Comparison of ENCODE assay signal across 8 cellular contexts in genomic region chr6:26520840-26521484, GRCh38. TPM values are rescaled to one million over a fixed set of nuclear protein-coding genes. Genes with fewer than 3 reads are reported as not detected.
DNase-seq lines count a peak whose midpoint lies in the region; TF ChIP-seq lines count a peak whose summit lies in the region.

No MANE protein-coding gene starts in this region.

- H3K4me1 Mint-ChIP-seq in activated naive CD4-positive, alpha-beta T cell treated with anti-CD3 and anti-CD28 coated beads, Interleukin-2, amount 50 U/mL, for 24 hours = peaks cover 35% of the 10 kb centered on the region
- H3K4me1 Mint-ChIP-seq in glutamatergic neuron (ENCODE audit: low read depth, unreplicated experiment) = peaks cover 10% of the 10 kb centered on the region
- peaks cover 22% of the 10 kb centered on the region for H3K4me1 Mint-ChIP-seq in osteocyte (ENCODE audit: unreplicated experiment)

- H4K20me1 ChIP-seq in MM.1S (ENCODE audit: insufficient read depth, low read length) = no peaks in the 10 kb centered on the region

- no peaks in the 10 kb centered on the region for H3K36me3 ChIP-seq in MM.1S (replicated peaks; ENCODE audit: insufficient read depth, low read length)
- no peaks in the 10 kb centered on the region for H3K36me3 ChIP-seq in SK-N-MC (ENCODE audit: insufficient read depth, low read length)
- no peaks in the 10 kb centered on the region for H3K36me3 ChIP-seq in thymus (ENCODE audit: control insufficient read depth, insufficient read depth)

- H3K27me3 Mint-ChIP-seq in activated naive CD4-positive, alpha-beta T cell treated with anti-CD3 and anti-CD28 coated beads, Interleukin-2, amount 50 U/mL, for 24 hours = no peaks in the 10 kb centered on the region
- H3K27me3 Mint-ChIP-seq in glutamatergic neuron (ENCODE audit: unreplicated experiment) (peaks cover 11% of the 10 kb centered on the region), osteocyte (ENCODE audit: unreplicated experiment) (no peaks in the 10 kb centered on the region)

- no peaks in the 10 kb centered on the region for H3K79me2 ChIP-seq in MM.1S (ENCODE audit: low read length)

- H3F3A ChIP-seq in MM.1S (ENCODE audit: insufficient read depth, low read length) = peaks cover 9% of the 10 kb centered on the region

- peaks cover 7% of the 10 kb centered on the region for H3K4me1 ChIP-seq in MM.1S (ENCODE audit: low read length)
- H3K4me1 ChIP-seq in thymus (ENCODE audit: control insufficient read depth, insufficient read depth, low read length) = peaks cover 5% of the 10 kb centered on the region

- peak overlapping the region; percentile 71 for H3K4me2 ChIP-seq in MM.1S (ENCODE audit: low read depth, low read length)

- H3K4me3 ChIP-seq in MM.1S (ENCODE audit: low read length) = peak overlapping the region; percentile 70
- peak overlapping the region; percentile 66 for H3K4me3 ChIP-seq in SK-N-MC
- peak overlapping the region; percentile 77 for H3K4me3 ChIP-seq in thymus (ENCODE audit: low read length)

- H3K27ac Mint-ChIP-seq in activated naive CD4-positive, alpha-beta T cell treated with anti-CD3 and anti-CD28 coated beads, Interleukin-2, amount 50 U/mL, for 24 hours = peak overlapping the region; percentile 100
- H3K27ac Mint-ChIP-seq in glutamatergic neuron (ENCODE audit: unreplicated experiment) = peak overlapping the region; percentile 93
- H3K27ac Mint-ChIP-seq in osteocyte (ENCODE audit: unreplicated experiment) = peak overlapping the region; percentile 95

- H3K27me3 ChIP-seq in MM.1S (replicated peaks; ENCODE audit: insufficient read depth, low read length) = no peaks in the 10 kb centered on the region
- no peaks in the 10 kb centered on the region for H3K27me3 ChIP-seq in thymus (ENCODE audit: control insufficient read depth, insufficient read depth)

- H3K9ac ChIP-seq in MM.1S (ENCODE audit: low read length) (peak overlapping the region; percentile 82), SK-N-MC (ENCODE audit: insufficient read length) (peak overlapping the region; percentile 56)

- DNase-seq in GM03348 (ENCODE audit: low spot score) (peak; percentile 97), HCEC 1CT (peak; percentile 76), MM.1S (peak; percentile 82), SK-N-MC (ENCODE audit: low read depth, low spot score) (peak; percentile 44), glutamatergic neuron (peak; percentile 86), osteocyte (ENCODE audit: extremely low spot score, unreplicated experiment) (peak; percentile 95)

- TF ChIP-seq CTCF in MM.1S (IDR thresholded peaks at IDR 0.05; ENCODE audit: low read length) (no peak), glutamatergic neuron (IDR thresholded peaks at IDR 0.05; ENCODE audit: partially characterized antibody, unreplicated experiment) (no peak), osteocyte (IDR thresholded peaks at IDR 0.05) (no peak)

- under 1% methylated on average over 48 of the region's 48 CpGs for WGBS in thymus

- H3K9me2 ChIP-seq in MM.1S (replicated peaks; ENCODE audit: insufficient read depth, low read length) = no peaks in the 10 kb centered on the region

- peak overlapping the region; percentile 86 for H3K4me3 Mint-ChIP-seq in activated naive CD4-positive, alpha-beta T cell treated with anti-CD3 and anti-CD28 coated beads, Interleukin-2, amount 50 U/mL, for 24 hours
- H3K4me3 Mint-ChIP-seq in glutamatergic neuron (ENCODE audit: unreplicated experiment) (peak overlapping the region; percentile 92), osteocyte (ENCODE audit: unreplicated experiment) (peak overlapping the region; percentile 77)

- no peaks in the 10 kb centered on the region for H3K9me3 Mint-ChIP-seq in activated naive CD4-positive, alpha-beta T cell treated with anti-CD3 and anti-CD28 coated beads, Interleukin-2, amount 50 U/mL, for 24 hours
- H3K9me3 Mint-ChIP-seq in glutamatergic neuron (ENCODE audit: unreplicated experiment) (peaks cover 17% of the 10 kb centered on the region), osteocyte (ENCODE audit: unreplicated experiment) (no peaks in the 10 kb centered on the region)

- peak overlapping the region; percentile 83 for H2AFZ ChIP-seq in MM.1S (ENCODE audit: low read length)

- no peaks in the 10 kb centered on the region for H3K9me3 ChIP-seq in MM.1S (replicated peaks; ENCODE audit: insufficient read depth, low read length)
- H3K9me3 ChIP-seq in SK-N-MC (ENCODE audit: low read depth, low read length) = no peaks in the 10 kb centered on the region
- no peaks in the 10 kb centered on the region for H3K9me3 ChIP-seq in thymus (ENCODE audit: control insufficient read depth)

- H3K27ac ChIP-seq in MM.1S (ENCODE audit: low read length) (peak overlapping the region; percentile 77; the same call in 1 of the 2 replicates), SK-N-MC (peak overlapping the region; percentile 48; the same call in 1 of the 2 replicates), thymus (ENCODE audit: low read depth) (peak overlapping the region; percentile 97)

- no peaks in the 10 kb centered on the region for H3K36me3 Mint-ChIP-seq in activated naive CD4-positive, alpha-beta T cell treated with anti-CD3 and anti-CD28 coated beads, Interleukin-2, amount 50 U/mL, for 24 hours
- H3K36me3 Mint-ChIP-seq in glutamatergic neuron (ENCODE audit: unreplicated experiment) (no peaks in the 10 kb centered on the region), osteocyte (ENCODE audit: unreplicated experiment) (no peaks in the 10 kb centered on the region)

RNA-seq across cellular contexts. Expression of gene HMGN4, which starts 17.2 kb away (rescaled TPM):
- 56.9 TPM for total RNA-seq in glutamatergic neuron (ENCODE audit: unreplicated experiment)
- total RNA-seq in osteocyte = 45.0 and 49.2 TPM in 2 replicates
- polyA plus RNA-seq in thymus = 62.1 TPM

RNA-seq across cellular contexts. Expression of gene BTN1A1, which starts 20.9 kb away (rescaled TPM):
- not detected for total RNA-seq in glutamatergic neuron (ENCODE audit: unreplicated experiment)
- not detected in 2 replicates for total RNA-seq in osteocyte
- polyA plus RNA-seq in thymus = 0.16 TPM

Comparison
In these comparisons a context has a peak if more than half of its experiments do, and no peak if none do; other contexts are left out.
1. Peak in every context shown above with its lines: DNase-seq, H3K4me3 ChIP-seq and H3K27ac ChIP-seq.
2. DNase-seq: peak in every context shown above with its lines; median percentile 97 in GM03348; 95 in osteocyte; 86 in glutamatergic neuron; 82 in MM.1S; 76 in HCEC 1CT; 44 in SK-N-MC.